In genomic region chr9:101324245-101324804, GRCh38 we compare ENCODE assay signal across 1 cellular context.
TF ChIP-seq lines count a peak whose summit lies in the region.

No MANE protein-coding gene starts in this region.

TF ChIP-seq in HepG2, 621 proteins besides CTCF, POLR2A, EP300 and RAD21 (continued from another document):
- TF ChIP-seq ZNF318 (CRISPR knock-in tag; IDR thresholded peaks at IDR 0.05) (no peak), ZNF263 (CRISPR knock-in tag; IDR thresholded peaks at IDR 0.05) (no peak), ZNF670 (CRISPR knock-in tag; IDR thresholded peaks at IDR 0.05; ENCODE audit: borderline replicate concordance) (no peak), ZNF317 (CRISPR knock-in tag; IDR thresholded peaks at IDR 0.05) (no peak), ZC3H4 (CRISPR knock-in tag; IDR thresholded peaks at IDR 0.05; ENCODE audit: borderline replicate concordance) (no peak), SRY (CRISPR knock-in tag; IDR thresholded peaks at IDR 0.05) (no peak), ZBTB44 (CRISPR knock-in tag; IDR thresholded peaks at IDR 0.05) (no peak), ETV5 (CRISPR knock-in tag; IDR thresholded peaks at IDR 0.05; ENCODE audit: borderline replicate concordance) (no peak), KDM6A (CRISPR knock-in tag; IDR thresholded peaks at IDR 0.05; ENCODE audit: low read depth) (peak; percentile 97), MTF1 (CRISPR knock-in tag; IDR thresholded peaks at IDR 0.05) (no peak), RFX5 (IDR thresholded peaks at IDR 0.05; ENCODE audit: low read depth, low read length) (no peak), SAFB2 (CRISPR knock-in tag; IDR thresholded peaks at IDR 0.05; ENCODE audit: borderline replicate concordance, low read depth) (no peak), ZNF589 (CRISPR knock-in tag; conservative IDR thresholded peaks at IDR 0.05) (no peak), TCF12 (IDR thresholded peaks at IDR 0.05) (no peak), TCF12 (CRISPR knock-in tag; IDR thresholded peaks at IDR 0.05) (no peak), SNAI1 (CRISPR knock-in tag; IDR thresholded peaks at IDR 0.05; ENCODE audit: borderline replicate concordance) (no peak), CENPT (CRISPR knock-in tag; IDR thresholded peaks at IDR 0.05; ENCODE audit: low read depth) (no peak), MIXL1 (CRISPR knock-in tag; IDR thresholded peaks at IDR 0.05) (peak; percentile 92), JDP2 (CRISPR knock-in tag; IDR thresholded peaks at IDR 0.05; ENCODE audit: borderline replicate concordance) (no peak), ARNT (IDR thresholded peaks at IDR 0.05) (no peak), HDAC1 (CRISPR knock-in tag; IDR thresholded peaks at IDR 0.05) (no peak), NFIB (CRISPR knock-in tag; IDR thresholded peaks at IDR 0.05; ENCODE audit: borderline replicate concordance) (no peak), STAT5B (CRISPR knock-in tag; IDR thresholded peaks at IDR 0.05) (no peak), PRPF4 (IDR thresholded peaks at IDR 0.05; ENCODE audit: low read depth, low read length, poor library complexity, severe bottlenecking) (no peak), HDAC2 (CRISPR knock-in tag; IDR thresholded peaks at IDR 0.05) (peak; percentile 53; the same call in 1 of the 2 replicates), ATF5 (CRISPR knock-in tag; IDR thresholded peaks at IDR 0.05; ENCODE audit: low read depth) (no peak), ZNF513 (CRISPR knock-in tag; conservative IDR thresholded peaks at IDR 0.05) (no peak)
